Comparison of ENCODE assay signal across 20 cellular contexts in genomic region chr20:62177307-62177706, GRCh38. TPM values are rescaled to one million over a fixed set of nuclear protein-coding genes. Genes with fewer than 3 reads are reported as not detected.
DNase-seq lines count a peak whose midpoint lies in the region; ATAC-seq, FAIRE-seq and TF ChIP-seq lines count a peak whose summit lies in the region.
"Had no signal": no experiment of that assay in that cellular context is flagged by ENCODE, and none has a peak within 500 bp of the region (broad histone marks: within the 10 kb centered on the region; RNA-seq: fewer than 3 reads in every experiment).

No MANE protein-coding gene starts in this region.

- no peak overlapping the region for H3K4me2 ChIP-seq in HepG2 (ENCODE audit: low read depth, low read length)

- in situ Hi-C loops in HepG2 (cut with HindIII; ENCODE audit: extremely low pct_ligation_motif_present, low pct_unique_long_range_greater_than_20kb), result no loop called here

- BruUV-seq in HepG2 (replicated peaks; lab: Mats Ljungman, UMichigan), result no TSS peak

- H2AFZ ChIP-seq in HepG2 (ENCODE audit: low read length), result no peak overlapping the region

- TF ChIP-seq RAD21 in liver (IDR thresholded peaks at IDR 0.05) (peak; percentile 26 to 27), HepG2 (CRISPR knock-in tag; IDR thresholded peaks at IDR 0.05) (no peak)

- H3K27me3 ChIP-seq in liver (ENCODE audit: control insufficient read depth in 4 of 4, insufficient read depth in 4 of 4, low read length in 3 of 4) (no peaks in the 10 kb centered on the region), HepG2 (ENCODE audit: control insufficient read depth in 1 of 2, insufficient read depth in 2 of 2, low read length in 2 of 2) (no peaks in the 10 kb centered on the region; a peak in 1 of 5 replicates), spleen (replicated peaks in 1 of 7) (no peaks in the 10 kb centered on the region)

- H3K9me3 ChIP-seq in liver (ENCODE audit: control insufficient read depth in 4 of 4, low read length in 3 of 4) (no peaks in the 10 kb centered on the region), HepG2 (ENCODE audit: low read length) (no peaks in the 10 kb centered on the region), spleen (no peaks in the 10 kb centered on the region)

- H4K20me1 ChIP-seq in HepG2 (ENCODE audit: insufficient read depth, low read length), result no peaks in the 10 kb centered on the region

- CTCF ChIA-PET in HepG2 (lab: Yijun Ruan, JAX; ENCODE audit: low intra/inter-chr PET ratio, low total read pairs), result no interaction called here

- TF ChIP-seq EP300 in HepG2 (IDR thresholded peaks at IDR 0.05; ENCODE audit: low read depth in 2 of 2, low read length in 2 of 2) (no peak), HepG2 (CRISPR knock-in tag; IDR thresholded peaks at IDR 0.05; ENCODE audit: borderline replicate concordance) (no peak)

- H3K79me2 ChIP-seq in HepG2 (ENCODE audit: insufficient read depth, low read length), result peaks cover 8% of the 10 kb centered on the region

- FAIRE-seq in HepG2 (lab: Jason Lieb, UNC), result no peak
- FAIRE-seq: GM12878 had no signal

- H3K4me1 ChIP-seq in liver (ENCODE audit: control insufficient read depth in 4 of 4, insufficient read depth in 4 of 4, low read length in 3 of 4), result peaks cover 3 to 37% (median 11%) of the 10 kb centered on the region in 4 donors
- peaks cover 8% of the 10 kb centered on the region for H3K4me1 ChIP-seq in HepG2 (ENCODE audit: insufficient read depth, low read length)
- H3K4me1 ChIP-seq in spleen, result peaks cover 0 to 9% (median 8%) of the 10 kb centered on the region in 6 donors

- ATAC-seq in HepG2 (no peak), HG03095 (IDR thresholded peaks at IDR 0.05; ENCODE audit: unreplicated experiment) (no peak)
- ATAC-seq: CD8-positive, alpha-beta T cell; GM12878 had no signal

- DNase-seq in HepG2 (ENCODE audit: low spot score) (no peak), kidney tubule cell (ENCODE audit: low spot score) (peak; percentile 29), spleen (peak; percentile 42), coronary artery (ENCODE audit: low spot score) (no peak)
- DNase-seq: ACHN; C1 segment of cervical spinal cord; CD8-positive, alpha-beta T cell; DND-41; H7; KBM-7; NCI-H1092; NCI-H1436 treated with DMSO at 0.1 percent for 48 hours; NCI-H1930; NCI-H510A; NCI-H774; NK-92 treated with Interleukin-12 subunit alpha and Interleukin-12 subunit beta, amount 100 ng/mL, for 24 hours had no signal

- no peak overlapping the region for H3K4me3 ChIP-seq in liver (ENCODE audit: low read depth in 1 of 3, low read length in 3 of 3)
- H3K4me3 ChIP-seq in HepG2 (replicated peaks in 1 of 3; ENCODE audit: insufficient read depth in 1 of 3, low read depth in 2 of 3, low read length in 3 of 3), result no peak overlapping the region
- H3K4me3 ChIP-seq in spleen, result no peak overlapping the region
- no peak overlapping the region for H3K4me3 ChIP-seq in coronary artery
- H3K4me3 ChIP-seq: GM12878 had no signal

- intact Hi-C loops in HepG2 (cut with micrococcal nuclease; ENCODE audit: unreplicated experiment) (no loop called here), spleen (cut with DNase I; ENCODE audit: low total_unique reads) (no loop called here)

- H3K27ac ChIP-seq in liver (ENCODE audit: low read depth in 1 of 2, low read length in 2 of 2), result peak overlapping the region; percentile 97 to 98
- H3K27ac ChIP-seq in HepG2 (ENCODE audit: extremely low read length, insufficient read depth, low read length), result no peak overlapping the region
- no peak overlapping the region for H3K27ac ChIP-seq in spleen
- no peak overlapping the region for H3K27ac ChIP-seq in coronary artery
- H3K27ac ChIP-seq: 22Rv1 had no signal

- peaks cover 0 to 19% (median 6%) of the 10 kb centered on the region in 4 donors for H3K36me3 ChIP-seq in liver (ENCODE audit: control insufficient read depth in 4 of 4, insufficient read depth in 3 of 4, low read depth in 1 of 4, low read length in 3 of 4)
- H3K36me3 ChIP-seq in HepG2 (replicated peaks in 1 of 2; ENCODE audit: control insufficient read depth in 1 of 2, insufficient read depth in 2 of 2, low read length in 2 of 2), result peaks cover 29 to 47% of the 10 kb centered on the region in 2 experiments
- H3K36me3 ChIP-seq in spleen, result peaks cover 0 to 69% (median 31%) of the 10 kb centered on the region in 6 donors

- TF ChIP-seq CTCF in liver (IDR thresholded peaks at IDR 0.05; ENCODE audit: low read depth, low read length, missing input control) (no peak), HepG2 (CRISPR knock-in tag; IDR thresholded peaks at IDR 0.05) (no peak), spleen (IDR thresholded peaks at IDR 0.05 in 8 of 11, conservative IDR thresholded peaks at IDR 0.05 in 3 of 11) (no peak), coronary artery (IDR thresholded peaks at IDR 0.05) (no peak)

- 40% methylated on average over 9 of the region's 9 CpGs for WGBS in liver
- WGBS in HepG2 (ENCODE audit: low lambda C conversion rate), result 97% methylated on average over 9 of the region's 9 CpGs
- 93 to 98% (median 94%) methylated on average over 9 of the region's 9 CpGs for WGBS in spleen, 5 donors

- POLR2A ChIA-PET in HepG2 (lab: Yijun Ruan, JAX), result no interaction called here

- peak overlapping the region in 1 of 2 donors; percentile 75 for H3K9ac ChIP-seq in liver (ENCODE audit: low read depth in 1 of 2, low read length in 2 of 2)
- no peak overlapping the region for H3K9ac ChIP-seq in HepG2 (ENCODE audit: insufficient read depth, low read depth, low read length)

- no peak for TF ChIP-seq POLR2A in HepG2 (IDR thresholded peaks at IDR 0.05; ENCODE audit: insufficient read depth in 1 of 2, low read depth in 2 of 2, low read length in 2 of 2)
- no peak for TF ChIP-seq POLR2A in spleen (IDR thresholded peaks at IDR 0.05)

RNA-seq across cellular contexts. Expression of gene MTG2, which starts 5.5 kb away (rescaled TPM):
- 10 to 100 TPM; 13.0 to 26.8 TPM for total RNA-seq in liver
- 10 to 100 TPM; 22.0 to 28.0 TPM for polyA plus RNA-seq in liver
- 31.3 and 37.8 TPM in 2 replicates for total RNA-seq in HepG2 (2016; rRNA removed; fragmentation: Illumina TruSeq; extraction: Trizol)
- total RNA-seq in HepG2 (2016; cell fraction: cytosol; rRNA removed; fragmentation: Illumina TruSeq; extraction: Trizol; ENCODE audit: low read depth), result 14.9 and 15.3 TPM in 2 replicates
- 30.0 and 35.2 TPM in 2 replicates for total RNA-seq in HepG2 (2016; cell fraction: insoluble cytoplasmic fraction; rRNA removed; fragmentation: Illumina TruSeq; extraction: Trizol)
- 20.4 and 23.8 TPM in 2 replicates for total RNA-seq in HepG2 (2016; cell fraction: membrane; rRNA removed; fragmentation: Illumina TruSeq; extraction: Trizol)
- total RNA-seq in HepG2 (2016; cell fraction: nucleus; rRNA removed; fragmentation: Illumina TruSeq; extraction: Trizol), result 23.8 and 28.4 TPM in 2 replicates
- polyA plus RNA-seq in HepG2 (2011; rRNA removed), result 20.4 and 22.5 TPM in 2 replicates
- polyA plus RNA-seq in HepG2 (2011; cell fraction: cytosol; rRNA removed), result 19.5 and 23.4 TPM in 2 replicates
- polyA plus RNA-seq in HepG2 (2011; cell fraction: nucleus; rRNA removed), result 31.1 and 31.2 TPM in 2 replicates
- 21.4 and 26.9 TPM in 2 replicates for polyA plus RNA-seq in HepG2 (2012)
- polyA plus RNA-seq in HepG2 (2016; cell fraction: cytosol; fragmentation: Illumina TruSeq; extraction: Trizol; ENCODE audit: low read depth), result 13.5 and 13.6 TPM in 2 replicates
- 33.7 and 36.3 TPM in 2 replicates for polyA plus RNA-seq in HepG2 (2016; cell fraction: insoluble cytoplasmic fraction; fragmentation: Illumina TruSeq; extraction: Trizol; ENCODE audit: low read depth)
- polyA plus RNA-seq in HepG2 (2016; cell fraction: membrane; fragmentation: Illumina TruSeq; extraction: Trizol; ENCODE audit: low read depth), result 18.0 and 19.8 TPM in 2 replicates
- 87.6 and 92.7 TPM in 2 replicates for polyA plus RNA-seq in HepG2 (2016; cell fraction: nucleus; fragmentation: Illumina TruSeq; extraction: Trizol; ENCODE audit: insufficient read depth, low read depth)
- polyA minus RNA-seq in HepG2 (2011; rRNA and poly(A)+ RNA removed; ENCODE audit: low replicate concordance), result 27.2 and 36.2 TPM in 2 replicates
- polyA minus RNA-seq in HepG2 (2011; cell fraction: cytosol; rRNA and poly(A)+ RNA removed), result 13.0 and 15.4 TPM in 2 replicates
- polyA minus RNA-seq in HepG2 (2011; cell fraction: nucleus; rRNA and poly(A)+ RNA removed), result 16.7 and 20.9 TPM in 2 replicates
- 10 to 100 TPM; 22.6 to 39.8 (median 37.5) TPM for total RNA-seq in spleen
- 10 to 100 TPM; 26.9 to 41.3 (median 37.7) TPM for polyA plus RNA-seq in spleen

RNA-seq across cellular contexts. Expression of gene SS18L1, which starts 33.7 kb away (rescaled TPM):
- total RNA-seq in liver (10 to 100 TPM; 17.3 to 24.3 TPM), HepG2 (2016; rRNA removed; fragmentation: Illumina TruSeq; extraction: Trizol) (15.3 and 17.8 TPM in 2 replicates), spleen (10 to 100 TPM; 13.0 to 18.6 (median 14.3) TPM)
- polyA plus RNA-seq in liver (10 to 100 TPM in 1 of 2 donors, 1 to 10 TPM in 1; 6.1 to 16.1 TPM), HepG2 (2011; rRNA removed) (27.6 and 32.0 TPM in 2 replicates), spleen (10 to 100 TPM in 1 of 3 donors, 1 to 10 TPM in 2; 6.7 to 11.0 (median 8.4) TPM)
- 8.6 and 10.0 TPM in 2 replicates for total RNA-seq in HepG2 (2016; cell fraction: cytosol; rRNA removed; fragmentation: Illumina TruSeq; extraction: Trizol; ENCODE audit: low read depth)
- 14.3 and 17.3 TPM in 2 replicates for total RNA-seq in HepG2 (2016; cell fraction: insoluble cytoplasmic fraction; rRNA removed; fragmentation: Illumina TruSeq; extraction: Trizol)
- 13.2 and 13.6 TPM in 2 replicates for total RNA-seq in HepG2 (2016; cell fraction: membrane; rRNA removed; fragmentation: Illumina TruSeq; extraction: Trizol)
- 21.3 and 26.0 TPM in 2 replicates for total RNA-seq in HepG2 (2016; cell fraction: nucleus; rRNA removed; fragmentation: Illumina TruSeq; extraction: Trizol)
- polyA plus RNA-seq in HepG2 (2011; cell fraction: cytosol; rRNA removed), result 13.9 and 24.3 TPM in 2 replicates
- 94.6 and 141 TPM in 2 replicates for polyA plus RNA-seq in HepG2 (2011; cell fraction: nucleus; rRNA removed)
- 16.9 and 17.6 TPM in 2 replicates for polyA plus RNA-seq in HepG2 (2012)
- 2.6 and 2.8 TPM in 2 replicates for polyA plus RNA-seq in HepG2 (2016; cell fraction: cytosol; fragmentation: Illumina TruSeq; extraction: Trizol; ENCODE audit: low read depth)
- 12.8 and 13.4 TPM in 2 replicates for polyA plus RNA-seq in HepG2 (2016; cell fraction: insoluble cytoplasmic fraction; fragmentation: Illumina TruSeq; extraction: Trizol; ENCODE audit: low read depth)
- polyA plus RNA-seq in HepG2 (2016; cell fraction: membrane; fragmentation: Illumina TruSeq; extraction: Trizol; ENCODE audit: low read depth), result 5.4 and 6.3 TPM in 2 replicates
- polyA plus RNA-seq in HepG2 (2016; cell fraction: nucleus; fragmentation: Illumina TruSeq; extraction: Trizol; ENCODE audit: insufficient read depth, low read depth), result 60.6 and 69.1 TPM in 2 replicates
- polyA minus RNA-seq in HepG2 (2011; rRNA and poly(A)+ RNA removed; ENCODE audit: low replicate concordance), result 32.8 and 53.5 TPM in 2 replicates
- polyA minus RNA-seq in HepG2 (2011; cell fraction: cytosol; rRNA and poly(A)+ RNA removed), result 14.5 and 16.4 TPM in 2 replicates
- polyA minus RNA-seq in HepG2 (2011; cell fraction: nucleus; rRNA and poly(A)+ RNA removed), result 30.1 and 33.4 TPM in 2 replicates

RNA-seq across cellular contexts. Expression of gene PSMA7, which starts 34.1 kb away (rescaled TPM):
- total RNA-seq in liver (100 to 1,000 TPM; 109 to 181 TPM), HepG2 (2016; rRNA removed; fragmentation: Illumina TruSeq; extraction: Trizol) (531 and 639 TPM in 2 replicates), spleen (100 to 1,000 TPM; 157 to 247 (median 180) TPM)
- polyA plus RNA-seq in liver (100 to 1,000 TPM; 212 to 342 TPM), HepG2 (2011; rRNA removed) (571 and 631 TPM in 2 replicates), spleen (100 to 1,000 TPM; 178 to 281 (median 235) TPM)
- total RNA-seq in HepG2 (2016; cell fraction: cytosol; rRNA removed; fragmentation: Illumina TruSeq; extraction: Trizol; ENCODE audit: low read depth), result 280 and 300 TPM in 2 replicates
- 555 and 661 TPM in 2 replicates for total RNA-seq in HepG2 (2016; cell fraction: insoluble cytoplasmic fraction; rRNA removed; fragmentation: Illumina TruSeq; extraction: Trizol)
- total RNA-seq in HepG2 (2016; cell fraction: membrane; rRNA removed; fragmentation: Illumina TruSeq; extraction: Trizol), result 259 and 300 TPM in 2 replicates
- 259 and 270 TPM in 2 replicates for total RNA-seq in HepG2 (2016; cell fraction: nucleus; rRNA removed; fragmentation: Illumina TruSeq; extraction: Trizol)
- 539 and 602 TPM in 2 replicates for polyA plus RNA-seq in HepG2 (2011; cell fraction: cytosol; rRNA removed)
- polyA plus RNA-seq in HepG2 (2011; cell fraction: nucleus; rRNA removed), result 375 and 401 TPM in 2 replicates
- polyA plus RNA-seq in HepG2 (2012), result 283 and 330 TPM in 2 replicates
- polyA plus RNA-seq in HepG2 (2016; cell fraction: cytosol; fragmentation: Illumina TruSeq; extraction: Trizol; ENCODE audit: low read depth), result 290 and 328 TPM in 2 replicates
- polyA plus RNA-seq in HepG2 (2016; cell fraction: insoluble cytoplasmic fraction; fragmentation: Illumina TruSeq; extraction: Trizol; ENCODE audit: low read depth), result 656 and 720 TPM in 2 replicates
- polyA plus RNA-seq in HepG2 (2016; cell fraction: membrane; fragmentation: Illumina TruSeq; extraction: Trizol; ENCODE audit: low read depth), result 233 and 270 TPM in 2 replicates
- 418 and 431 TPM in 2 replicates for polyA plus RNA-seq in HepG2 (2016; cell fraction: nucleus; fragmentation: Illumina TruSeq; extraction: Trizol; ENCODE audit: insufficient read depth, low read depth)
- polyA minus RNA-seq in HepG2 (2011; rRNA and poly(A)+ RNA removed; ENCODE audit: low replicate concordance), result 380 and 541 TPM in 2 replicates
- polyA minus RNA-seq in HepG2 (2011; cell fraction: cytosol; rRNA and poly(A)+ RNA removed), result 93.0 and 111 TPM in 2 replicates
- 111 and 120 TPM in 2 replicates for polyA minus RNA-seq in HepG2 (2011; cell fraction: nucleus; rRNA and poly(A)+ RNA removed)

RNA-seq across cellular contexts. Expression of gene HRH3, which starts 42.8 kb away (rescaled TPM):
- total RNA-seq in liver, result not detected
- not detected for polyA plus RNA-seq in liver
- 0.10 and 0.18 TPM in 2 replicates for total RNA-seq in HepG2 (2016; rRNA removed; fragmentation: Illumina TruSeq; extraction: Trizol)
- total RNA-seq in HepG2 (2016; cell fraction: cytosol; rRNA removed; fragmentation: Illumina TruSeq; extraction: Trizol; ENCODE audit: low read depth), result 0.10 TPM in 1 of 2 replicates, not detected in the other
- total RNA-seq in HepG2 (2016; cell fraction: insoluble cytoplasmic fraction; rRNA removed; fragmentation: Illumina TruSeq; extraction: Trizol), result 0.06 TPM in 1 of 2 replicates, not detected in the other
- 0.12 and 0.14 TPM in 2 replicates for total RNA-seq in HepG2 (2016; cell fraction: membrane; rRNA removed; fragmentation: Illumina TruSeq; extraction: Trizol)
- total RNA-seq in HepG2 (2016; cell fraction: nucleus; rRNA removed; fragmentation: Illumina TruSeq; extraction: Trizol), result not detected in 2 replicates
- polyA plus RNA-seq in HepG2 (2011; rRNA removed), result not detected in 2 replicates
- polyA plus RNA-seq in HepG2 (2011; cell fraction: cytosol; rRNA removed), result not detected in 2 replicates
- polyA plus RNA-seq in HepG2 (2011; cell fraction: nucleus; rRNA removed), result not detected in 2 replicates
- polyA plus RNA-seq in HepG2 (2012), result 0.08 TPM in 1 of 2 replicates, not detected in the other
- 0.08 TPM in 1 of 2 replicates, not detected in the other for polyA plus RNA-seq in HepG2 (2016; cell fraction: cytosol; fragmentation: Illumina TruSeq; extraction: Trizol; ENCODE audit: low read depth)
- polyA plus RNA-seq in HepG2 (2016; cell fraction: insoluble cytoplasmic fraction; fragmentation: Illumina TruSeq; extraction: Trizol; ENCODE audit: low read depth), result 0.34 TPM in 1 of 2 replicates, not detected in the other
- 0.17 TPM in 2 replicates for polyA plus RNA-seq in HepG2 (2016; cell fraction: membrane; fragmentation: Illumina TruSeq; extraction: Trizol; ENCODE audit: low read depth)
- polyA plus RNA-seq in HepG2 (2016; cell fraction: nucleus; fragmentation: Illumina TruSeq; extraction: Trizol; ENCODE audit: insufficient read depth, low read depth), result not detected in 2 replicates
- not detected in 2 replicates for polyA minus RNA-seq in HepG2 (2011; rRNA and poly(A)+ RNA removed; ENCODE audit: low replicate concordance)
- not detected in 2 replicates for polyA minus RNA-seq in HepG2 (2011; cell fraction: cytosol; rRNA and poly(A)+ RNA removed)
- polyA minus RNA-seq in HepG2 (2011; cell fraction: nucleus; rRNA and poly(A)+ RNA removed), result not detected in 2 replicates
- not detected for total RNA-seq in spleen
- not detected for polyA plus RNA-seq in spleen
- total RNA-seq: CD8-positive, alpha-beta T cell; GM12878 had no signal
- polyA plus RNA-seq: GM12878 had no signal

RNA-seq across cellular contexts. Expression of gene LSM14B, which starts 55.0 kb away (rescaled TPM):
- total RNA-seq in liver, result 10 to 100 TPM; 15.5 to 15.9 TPM
- 10 to 100 TPM in 1 of 2 donors, under 1 TPM in 1; 0.99 to 11.2 TPM for polyA plus RNA-seq in liver
- 77.7 and 79.2 TPM in 2 replicates for total RNA-seq in HepG2 (2016; rRNA removed; fragmentation: Illumina TruSeq; extraction: Trizol)
- total RNA-seq in HepG2 (2016; cell fraction: cytosol; rRNA removed; fragmentation: Illumina TruSeq; extraction: Trizol; ENCODE audit: low read depth), result 24.5 and 25.5 TPM in 2 replicates
- total RNA-seq in HepG2 (2016; cell fraction: insoluble cytoplasmic fraction; rRNA removed; fragmentation: Illumina TruSeq; extraction: Trizol), result 67.6 and 79.5 TPM in 2 replicates
- total RNA-seq in HepG2 (2016; cell fraction: membrane; rRNA removed; fragmentation: Illumina TruSeq; extraction: Trizol), result 64.7 and 64.9 TPM in 2 replicates
- 45.7 and 51.1 TPM in 2 replicates for total RNA-seq in HepG2 (2016; cell fraction: nucleus; rRNA removed; fragmentation: Illumina TruSeq; extraction: Trizol)
- 43.3 and 50.4 TPM in 2 replicates for polyA plus RNA-seq in HepG2 (2011; rRNA removed)
- polyA plus RNA-seq in HepG2 (2011; cell fraction: cytosol; rRNA removed), result 24.6 and 38.4 TPM in 2 replicates
- 68.1 and 80.1 TPM in 2 replicates for polyA plus RNA-seq in HepG2 (2011; cell fraction: nucleus; rRNA removed)
- 35.5 and 43.9 TPM in 2 replicates for polyA plus RNA-seq in HepG2 (2012)
- polyA plus RNA-seq in HepG2 (2016; cell fraction: cytosol; fragmentation: Illumina TruSeq; extraction: Trizol; ENCODE audit: low read depth), result 15.6 and 19.3 TPM in 2 replicates
- polyA plus RNA-seq in HepG2 (2016; cell fraction: insoluble cytoplasmic fraction; fragmentation: Illumina TruSeq; extraction: Trizol; ENCODE audit: low read depth), result 70.8 and 83.3 TPM in 2 replicates
- polyA plus RNA-seq in HepG2 (2016; cell fraction: membrane; fragmentation: Illumina TruSeq; extraction: Trizol; ENCODE audit: low read depth), result 38.0 and 40.1 TPM in 2 replicates
- 84.6 and 88.2 TPM in 2 replicates for polyA plus RNA-seq in HepG2 (2016; cell fraction: nucleus; fragmentation: Illumina TruSeq; extraction: Trizol; ENCODE audit: insufficient read depth, low read depth)
- 41.0 and 77.9 TPM in 2 replicates for polyA minus RNA-seq in HepG2 (2011; rRNA and poly(A)+ RNA removed; ENCODE audit: low replicate concordance)
- polyA minus RNA-seq in HepG2 (2011; cell fraction: cytosol; rRNA and poly(A)+ RNA removed), result 22.8 and 27.3 TPM in 2 replicates
- polyA minus RNA-seq in HepG2 (2011; cell fraction: nucleus; rRNA and poly(A)+ RNA removed), result 35.0 and 37.7 TPM in 2 replicates
- 10 to 100 TPM; 17.6 to 37.6 (median 31.9) TPM for total RNA-seq in spleen
- 10 to 100 TPM; 14.0 to 20.1 (median 15.0) TPM for polyA plus RNA-seq in spleen

Comparison
In these comparisons a context has a peak if more than half of its experiments do, and no peak if none do; other contexts are left out.
1. H3K27ac ChIP-seq: peak in liver (2 of 2); none in HepG2 (single experiment), spleen (0 of 8) and coronary artery (0 of 2).
2. DNase-seq: peak in kidney tubule cell (single experiment) and spleen (single experiment); none in HepG2 (single experiment) and coronary artery (single experiment).